21 cellular contexts compared by ENCODE assay signal in genomic region chr3:101495552-101495951, GRCh38. TPM values are rescaled to one million over a fixed set of nuclear protein-coding genes. Genes with fewer than 3 reads are reported as not detected.
A peak's percentile ranks its signal among the peaks of the same experiment; 100 is the strongest.
DNase-seq lines count a peak whose midpoint lies in the region; ATAC-seq, FAIRE-seq and TF ChIP-seq lines count a peak whose summit lies in the region.
"Had no signal": no experiment of that assay in that cellular context is flagged by ENCODE, and none has a peak within 500 bp of the region (broad histone marks: within the 10 kb centered on the region; RNA-seq: fewer than 3 reads in every experiment).

No MANE protein-coding gene starts in this region.

- no TSS peak for BruUV-seq in PC-3 (replicated peaks; lab: Mats Ljungman, UMichigan)

- H3K18ac ChIP-seq in H1 (ENCODE audit: extremely low read depth, low read length), result no peak overlapping the region

- H3K56ac ChIP-seq in H1 (replicated peaks; ENCODE audit: insufficient read length, low read depth, low read length), result no peak overlapping the region

- peak; percentile 46 to 62 for TF ChIP-seq RAD21 in H1 (IDR thresholded peaks at IDR 0.05 in 1 of 2, conservative IDR thresholded peaks at IDR 0.05 in 1 of 2; ENCODE audit: low read depth in 2 of 2, low read length in 2 of 2)

- no peak overlapping the region for H2BK5ac ChIP-seq in H1 (ENCODE audit: low read depth, low read length)

- no peaks in the 10 kb centered on the region for H3K79me1 ChIP-seq in H1 (ENCODE audit: low read depth, low read length)

- H3K27ac ChIP-seq in PC-3 (ENCODE audit: low read length) (no peak overlapping the region), H1 (ENCODE audit: low read depth, low read length) (no peak overlapping the region)
- H3K27ac ChIP-seq: body of pancreas, neutrophil, right atrium auricular region, vagina had no signal

- no peaks in the 10 kb centered on the region for H3F3A ChIP-seq in PC-3 (ENCODE audit: low read length, unreplicated experiment)

- no peak overlapping the region for H2AFZ ChIP-seq in PC-3 (ENCODE audit: low read length)
- no peak overlapping the region for H2AFZ ChIP-seq in H1 (ENCODE audit: low read length)

- H3K79me2 ChIP-seq in PC-3 (ENCODE audit: low read length) (no peaks in the 10 kb centered on the region), H1 (ENCODE audit: control insufficient read depth in 1 of 2, insufficient read depth in 2 of 2, low read length in 2 of 2) (no peaks in the 10 kb centered on the region)

- H3K9me3 ChIP-seq in PC-3 (ENCODE audit: low read length), result no peaks in the 10 kb centered on the region
- no peaks in the 10 kb centered on the region for H3K9me3 ChIP-seq in H1 (ENCODE audit: insufficient read depth in 2 of 2, low read depth in 1 of 2, low read length in 1 of 2)
- H3K9me3 ChIP-seq: body of pancreas, mucosa of descending colon, neutrophil, right atrium auricular region, vagina had no signal

- 77% methylated on average over 4 of the region's 4 CpGs; no CpG with 5 or more reads in 1 of the 2 experiments for WGBS in H1 (ENCODE audit: extremely low coverage in 1 of 2, insufficient coverage in 1 of 2, insufficient read length in 1 of 2, insufficient replicate concordance in 2 of 2, low coverage in 1 of 2, low lambda C conversion rate in 2 of 2, missing lambda C conversion rate in 1 of 2), 2 experiments

- ATAC-seq in PC-3 (peak; percentile 27; the same call in 1 of the 2 replicates), omental fat pad (ENCODE audit: low FRiP score) (no peak)
- ATAC-seq: activated naive CD4-positive, alpha-beta T cell treated with anti-CD3 and anti-CD28 coated beads, Interleukin-2, amount 50 U/mL, for 72 hours; activated T-cell treated with anti-CD3 and anti-CD28 coated beads, Interleukin-2, amount 50 U/mL, for 72 hours; body of pancreas; esophagus mucosa; left ventricle myocardium superior; mucosa of descending colon; T-helper 17 cell had no signal

- no peak overlapping the region for H3K9ac ChIP-seq in PC-3 (ENCODE audit: low read length)
- H3K9ac ChIP-seq in H1 (replicated peaks in 1 of 4; ENCODE audit: extremely low read depth in 1 of 4, low read depth in 3 of 4, low read length in 3 of 4), result no peak overlapping the region

- H3K4ac ChIP-seq in H1 (replicated peaks; ENCODE audit: insufficient read length, low read depth, low read length), result no peak overlapping the region

- H3K14ac ChIP-seq in H1 (ENCODE audit: insufficient read length), result no peak overlapping the region

- no peaks in the 10 kb centered on the region for H3K9me2 ChIP-seq in PC-3 (replicated peaks; ENCODE audit: low read length)

- H4K91ac ChIP-seq in H1 (replicated peaks; ENCODE audit: insufficient read length, low read length), result no peak overlapping the region

- H3K27me3 ChIP-seq in PC-3 (ENCODE audit: low read length) (no peaks in the 10 kb centered on the region), H1 (replicated peaks in 1 of 4; ENCODE audit: control insufficient read depth in 3 of 4, extremely low read depth in 1 of 4, insufficient read depth in 3 of 4, low read length in 3 of 4) (no peaks in the 10 kb centered on the region)
- H3K27me3 ChIP-seq: body of pancreas, neutrophil, right atrium auricular region, vagina had no signal

- H3K23ac ChIP-seq in H1 (ENCODE audit: insufficient read length), result no peak overlapping the region

- CTCF ChIA-PET in PC-3 (lab: Charles Lee), result interaction anchor here (0.6 kb wide), 1 partner anchor 35 kb away, joined by 3 read pairs; no protein-coding TSS in a partner anchor
- CTCF ChIA-PET in H1 (lab: Charles Lee; ENCODE audit: partially characterized antibody), result interaction anchor here (0.8 to 1.8 kb wide), 6 partner anchors 9 to 22 kb away, joined by 3 to 10 read pairs (median 4); no protein-coding TSS in a partner anchor

- POLR2A ChIA-PET in PC-3 (lab: Charles Lee; ENCODE audit: unreplicated experiment) (no interaction called here), H1 (lab: Charles Lee; ENCODE audit: partially characterized antibody) (interaction anchor here (1.0 kb wide), 1 partner anchor 11 kb away, joined by 3 read pairs; no protein-coding TSS in a partner anchor)

- H3K4me3 ChIP-seq in PC-3 (ENCODE audit: low read length) (no peak overlapping the region), H1 (ENCODE audit: extremely low read depth in 1 of 4, insufficient read depth in 2 of 4, low read depth in 3 of 4, low read length in 4 of 4) (no peak overlapping the region), retinal pigment epithelial cell (ENCODE audit: low read length) (no peak overlapping the region)
- H3K4me3 ChIP-seq: body of pancreas, mucosa of descending colon, right atrium auricular region, vagina had no signal

- no peak overlapping the region for H2BK20ac ChIP-seq in H1 (ENCODE audit: low read length)

- no peak overlapping the region for H3K4me2 ChIP-seq in PC-3 (ENCODE audit: low read length)
- H3K4me2 ChIP-seq in H1 (ENCODE audit: insufficient read depth in 1 of 2, low read depth in 2 of 2, low read length in 2 of 2), result no peak overlapping the region

- FAIRE-seq in H1 (lab: Jason Lieb, UNC), result no peak

- peak; percentile 67 for DNase-seq in NCI-H82 (lab: John Stamatoyannopoulos, UW)
- no peak for DNase-seq in NCI-H82 treated with DMSO at 0.1 percent for 48 hours (lab: John Stamatoyannopoulos, UW; ENCODE audit: unreplicated experiment)
- DNase-seq in PC-3, result peak; percentile 21
- DNase-seq in H1 (ENCODE audit: low read depth in 1 of 2, low spot score in 2 of 2), result no peak
- no peak for DNase-seq in retinal pigment epithelial cell (ENCODE audit: low read depth)
- no peak for DNase-seq in activated CD4-positive, CD25-positive, alpha-beta regulatory T cell (lab: John Stamatoyannopoulos, UW)
- DNase-seq in omental fat pad (ENCODE audit: low spot score), result no peak
- DNase-seq in NCI-H2227 treated with DMSO at 0.1 percent for 48 hours (lab: John Stamatoyannopoulos, UW), result no peak
- DNase-seq: activated T-cell treated with anti-CD3 and anti-CD28 coated beads, Interleukin-2, amount 50 U/mL, for 72 hours; body of pancreas; DMS79 treated with DMSO at 0.1 percent for 48 hours; left ventricle myocardium superior; mucosa of descending colon; NCI-H2029 treated with DMSO at 0.1 percent for 48 hours; NCI-H526 treated with DMSO at 0.1 percent for 48 hours; T-helper 17 cell had no signal

- H2BK12ac ChIP-seq in H1 (ENCODE audit: low read depth, low read length), result no peak overlapping the region

- TF ChIP-seq POLR2A in H1 (IDR thresholded peaks at IDR 0.05; ENCODE audit: control extremely low read depth in 1 of 2, low read depth in 2 of 2, low read length in 2 of 2), result no peak

- H3K23me2 ChIP-seq in H1 (ENCODE audit: low read depth, low read length), result no peaks in the 10 kb centered on the region

- H3K4me1 ChIP-seq in PC-3 (ENCODE audit: insufficient read depth, low read length), result no peaks in the 10 kb centered on the region
- peaks cover 0 to 4% (median 0%) of the 10 kb centered on the region in 4 experiments; a peak in 1 of 7 replicates for H3K4me1 ChIP-seq in H1 (replicated peaks in 1 of 4; ENCODE audit: control insufficient read depth in 3 of 4, insufficient read depth in 4 of 4, low read length in 3 of 4)
- H3K4me1 ChIP-seq: body of pancreas, right atrium auricular region, vagina had no signal

- intact Hi-C loops in PC-3 (cut with micrococcal nuclease), result no loop called here

- H2BK15ac ChIP-seq in H1 (ENCODE audit: low read length), result no peak overlapping the region

- H4K20me1 ChIP-seq in PC-3 (ENCODE audit: low read length), result no peaks in the 10 kb centered on the region
- no peaks in the 10 kb centered on the region for H4K20me1 ChIP-seq in H1 (replicated peaks in 1 of 2; ENCODE audit: control insufficient read depth in 1 of 2, insufficient read depth in 2 of 2, low read length in 2 of 2)

- TF ChIP-seq CTCF in PC-3 (conservative IDR thresholded peaks at IDR 0.05; ENCODE audit: low read depth, low read length), result peak; percentile 52
- TF ChIP-seq CTCF in H1 (IDR thresholded peaks at IDR 0.05; ENCODE audit: control extremely low read depth in 1 of 3, insufficient read depth in 1 of 3, low read depth in 1 of 3, low read length in 3 of 3), result peak; percentile 25 to 59 (median 54); a peak in 3 of 4 replicates
- TF ChIP-seq CTCF in retinal pigment epithelial cell (conservative IDR thresholded peaks at IDR 0.05; ENCODE audit: low read depth, low read length), result peak; percentile 27
- TF ChIP-seq CTCF in omental fat pad (IDR thresholded peaks at IDR 0.05), result no peak

- H3K36me3 ChIP-seq in PC-3 (ENCODE audit: low read depth, low read length) (no peaks in the 10 kb centered on the region), H1 (ENCODE audit: control insufficient read depth in 2 of 4, insufficient read depth in 4 of 4, low read length in 3 of 4) (no peaks in the 10 kb centered on the region; a peak in 1 of 8 replicates)
- H3K36me3 ChIP-seq: vagina had no signal

- no peak for TF ChIP-seq EP300 in H1 (IDR thresholded peaks at IDR 0.05; ENCODE audit: borderline replicate concordance in 1 of 2, low read depth in 2 of 2, low read length in 2 of 2)

- H4K5ac ChIP-seq in H1 (ENCODE audit: insufficient read length, low read depth, low read length), result no peak overlapping the region

- no peak overlapping the region for H4K8ac ChIP-seq in H1 (ENCODE audit: extremely low read depth, insufficient read depth, low read length)

- H2BK120ac ChIP-seq in H1 (replicated peaks; ENCODE audit: low read depth, low read length), result no peak overlapping the region

- H2AK5ac ChIP-seq in H1 (ENCODE audit: low read depth, low read length), result no peak overlapping the region

TF ChIP-seq in H1, 55 proteins besides CTCF, POLR2A, EP300 and RAD21:
- TF ChIP-seq YY1 (IDR thresholded peaks at IDR 0.05; ENCODE audit: low read depth, low read length) (peak; percentile 44; the same call in 1 of the 2 replicates), SRF (IDR thresholded peaks at IDR 0.05; ENCODE audit: low read depth, low read length) (no peak)
TF ChIP-seq in H1: peak in this region for 1.

RNA-seq across cellular contexts. Expression of gene SENP7, which starts 17.5 kb away (rescaled TPM):
- 4.8 and 5.4 TPM in 2 replicates for total RNA-seq in PC-3 (2014; rRNA removed)
- total RNA-seq in H1 (2021; fragmentation: NEBNext Ultra II Directional; extraction: Animal tissue kit (Norgen Biotek cat#: 25700)), result 6.5 and 7.8 TPM in 2 replicates
- 1.6 and 2.8 TPM in 2 replicates for polyA plus RNA-seq in H1 (2011; rRNA removed)
- polyA plus RNA-seq in H1 (2011; cell fraction: cytosol; rRNA removed), result 5.1 TPM
- polyA plus RNA-seq in H1 (2011; cell fraction: nucleus; rRNA removed), result 7.3 TPM
- polyA plus RNA-seq in H1 (2012, experiment 1 of 2), result 3.3 to 6.8 TPM (median 4.5 TPM) in 4 replicates
- polyA plus RNA-seq in H1 (2012, experiment 2 of 2), result 0.39 TPM
- polyA plus RNA-seq in H1 (2013, experiment 1 of 2), result 6.7 TPM
- 5.7 TPM for polyA plus RNA-seq in H1 (2013, experiment 2 of 2)
- polyA minus RNA-seq in H1 (2011; rRNA and poly(A)+ RNA removed), result 11.0 and 18.8 TPM in 2 replicates
- polyA minus RNA-seq in H1 (2011; cell fraction: cytosol; rRNA and poly(A)+ RNA removed), result 7.0 TPM
- 37.0 TPM for polyA minus RNA-seq in H1 (2011; cell fraction: nucleus; rRNA and poly(A)+ RNA removed)
- 10 to 100 TPM in 3 of 4 donors, 1 to 10 TPM in 1; 8.8 to 52.5 (median 15.1) TPM for total RNA-seq in omental fat pad

Comparison
In these comparisons a context has a peak if more than half of its experiments do, and no peak if none do; other contexts are left out.
1. DNase-seq: peak in NCI-H82 (single experiment) and PC-3 (single experiment); none in NCI-H82 treated with DMSO at 0.1 percent for 48 hours (single experiment), H1 (0 of 2), retinal pigment epithelial cell (single experiment), activated CD4-positive, CD25-positive, alpha-beta regulatory T cell (0 of 4), omental fat pad (single experiment) and NCI-H2227 treated with DMSO at 0.1 percent for 48 hours (single experiment).
2. CTCF ChIP-seq: peak in PC-3 (single experiment), H1 (3 of 3) and retinal pigment epithelial cell (single experiment); none in omental fat pad (0 of 3).